In the genomic region with DNA sequence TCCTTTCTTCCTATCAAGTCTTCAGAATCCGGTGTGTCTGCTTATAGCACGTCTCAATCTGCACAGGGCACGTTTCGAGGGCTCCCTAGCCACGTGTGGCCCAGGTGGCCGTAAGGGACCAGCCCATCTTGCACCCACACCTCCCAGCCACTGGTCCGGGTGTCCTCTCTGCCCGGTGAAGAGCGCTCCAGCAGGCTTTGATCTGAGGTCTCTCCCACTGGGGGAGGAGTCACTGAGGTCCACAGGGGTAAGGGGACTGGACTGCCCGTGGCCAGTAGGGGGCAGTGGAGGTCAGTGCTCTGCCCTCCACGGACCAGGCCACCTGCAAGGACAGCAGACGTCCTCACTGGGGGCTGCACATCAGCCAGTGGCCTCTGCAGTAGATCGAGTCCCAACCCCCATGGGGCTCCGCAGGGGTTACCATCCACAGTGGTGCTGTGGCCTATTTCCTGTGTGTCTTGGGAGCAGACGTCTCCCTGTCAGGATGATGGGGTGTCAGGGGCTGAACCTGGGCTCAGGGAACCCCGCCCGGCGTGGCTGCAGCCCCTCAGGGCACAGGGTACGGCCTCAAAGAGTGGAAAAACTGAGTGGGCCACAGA, we compare ENCODE assay signal across 8 cellular contexts.
A peak's percentile ranks its signal among the peaks of the same experiment; 100 is the strongest.
DNase-seq lines count a peak whose midpoint lies in the region; ATAC-seq and TF ChIP-seq lines count a peak whose summit lies in the region.

No MANE protein-coding gene starts in this region.

- H3K27me3 ChIP-seq in GM06990 (replicated peaks; ENCODE audit: control insufficient read depth, insufficient read depth, low read length) (no peaks in the 10 kb centered on the region; the same call in 1 of the 2 replicates), esophagus squamous epithelium (peaks cover 0 to 24% (median 0%) of the 10 kb centered on the region in 4 donors)

- TF ChIP-seq CTCF in GM06990 (IDR thresholded peaks at IDR 0.05; ENCODE audit: insufficient read depth, low read length, poor library complexity, severe bottlenecking), result peak; percentile 84
- peak; percentile 59 to 82 (median 61) for TF ChIP-seq CTCF in esophagus squamous epithelium (IDR thresholded peaks at IDR 0.05)

- 36 to 67% methylated on average over 6 to 10 of the region's 19 CpGs for WGBS in esophagus squamous epithelium, 2 donors

- intact Hi-C loops in esophagus squamous epithelium (cut with DNase I), result no loop called here

- peaks cover 8% of the 10 kb centered on the region for H3K4me1 Mint-ChIP-seq in activated CD4-positive, alpha-beta T cell treated with anti-CD3 and anti-CD28 coated beads, Interleukin-2, amount 10 ng/mL, durations not matched to agents 7 days and 5 days
- H3K4me1 Mint-ChIP-seq in natural killer cell treated with Interleukin-12 subunit alpha and Interleukin-12 subunit beta and Interleukin-15 and Interleukin-18, amount 100 ng/mL, for 72 hours (ENCODE audit: low read depth in 2 of 2), result peaks cover 0 to 6% of the 10 kb centered on the region in 2 donors

- ATAC-seq in natural killer cell treated with Interleukin-12 subunit alpha and Interleukin-12 subunit beta and Interleukin-15 and Interleukin-18, amount 100 ng/mL, for 72 hours, result peak; percentile 58 to 73
- ATAC-seq in GM18868 (IDR thresholded peaks at IDR 0.05; ENCODE audit: unreplicated experiment), result no peak

- no peak overlapping the region for H3K4me3 Mint-ChIP-seq in activated CD4-positive, alpha-beta T cell treated with anti-CD3 and anti-CD28 coated beads, Interleukin-2, amount 10 ng/mL, durations not matched to agents 7 days and 5 days
- no peak overlapping the region for H3K4me3 Mint-ChIP-seq in natural killer cell treated with Interleukin-12 subunit alpha and Interleukin-12 subunit beta and Interleukin-15 and Interleukin-18, amount 100 ng/mL, for 72 hours

- H3K36me3 ChIP-seq in GM06990 (ENCODE audit: control insufficient read depth, insufficient read depth, low read length), result no peaks in the 10 kb centered on the region
- H3K36me3 ChIP-seq in esophagus squamous epithelium, result no peaks in the 10 kb centered on the region

- no peak overlapping the region for H3K27ac Mint-ChIP-seq in activated CD4-positive, alpha-beta T cell treated with anti-CD3 and anti-CD28 coated beads, Interleukin-2, amount 10 ng/mL, durations not matched to agents 7 days and 5 days
- no peak overlapping the region for H3K27ac Mint-ChIP-seq in natural killer cell treated with Interleukin-12 subunit alpha and Interleukin-12 subunit beta and Interleukin-15 and Interleukin-18, amount 100 ng/mL, for 72 hours

- no peak overlapping the region for H3K27ac ChIP-seq in esophagus squamous epithelium

- no peak for TF ChIP-seq POLR2A in esophagus squamous epithelium (IDR thresholded peaks at IDR 0.05)

- H3K4me3 ChIP-seq in GM06990 (replicated peaks; ENCODE audit: low read depth, low read length) (no peak overlapping the region), esophagus squamous epithelium (no peak overlapping the region)

- H3K36me3 Mint-ChIP-seq in activated CD4-positive, alpha-beta T cell treated with anti-CD3 and anti-CD28 coated beads, Interleukin-2, amount 10 ng/mL, durations not matched to agents 7 days and 5 days (ENCODE audit: low read depth), result no peaks in the 10 kb centered on the region
- H3K36me3 Mint-ChIP-seq in natural killer cell treated with Interleukin-12 subunit alpha and Interleukin-12 subunit beta and Interleukin-15 and Interleukin-18, amount 100 ng/mL, for 72 hours, result no peaks in the 10 kb centered on the region

- DNase-seq in A172 (ENCODE audit: low spot score) (peak; percentile 62), GM06990 (ENCODE audit: extremely low read depth, insufficient read length) (peak; percentile 48), NCI-H146 treated with DMSO at 0.1 percent for 48 hours (lab: John Stamatoyannopoulos, UW; ENCODE audit: unreplicated experiment) (peak; percentile 38), esophagus squamous epithelium (lab: John Stamatoyannopoulos, UW) (no peak), NCI-H2171 treated with DMSO at 0.1 percent for 48 hours (lab: John Stamatoyannopoulos, UW) (no peak)
- DNase-seq in activated CD4-positive, alpha-beta T cell treated with anti-CD3 and anti-CD28 coated beads, Interleukin-2, amount 10 ng/mL, durations not matched to agents 7 days and 5 days, result peak; percentile 50
- DNase-seq in natural killer cell treated with Interleukin-12 subunit alpha and Interleukin-12 subunit beta and Interleukin-15 and Interleukin-18, amount 100 ng/mL, for 72 hours (ENCODE audit: low spot score), result no peak

- CTCF ChIA-PET in activated CD4-positive, alpha-beta T cell treated with anti-CD3 and anti-CD28 coated beads, Interleukin-2, amount 10 ng/mL, durations not matched to agents 7 days and 5 days (lab: Charles Lee), result no interaction called here

- no peaks in the 10 kb centered on the region for H3K27me3 Mint-ChIP-seq in activated CD4-positive, alpha-beta T cell treated with anti-CD3 and anti-CD28 coated beads, Interleukin-2, amount 10 ng/mL, durations not matched to agents 7 days and 5 days
- H3K27me3 Mint-ChIP-seq in natural killer cell treated with Interleukin-12 subunit alpha and Interleukin-12 subunit beta and Interleukin-15 and Interleukin-18, amount 100 ng/mL, for 72 hours, result peaks cover 7 to 12% of the 10 kb centered on the region in 2 donors

- no peaks in the 10 kb centered on the region for H3K9me3 Mint-ChIP-seq in activated CD4-positive, alpha-beta T cell treated with anti-CD3 and anti-CD28 coated beads, Interleukin-2, amount 10 ng/mL, durations not matched to agents 7 days and 5 days
- H3K9me3 Mint-ChIP-seq in natural killer cell treated with Interleukin-12 subunit alpha and Interleukin-12 subunit beta and Interleukin-15 and Interleukin-18, amount 100 ng/mL, for 72 hours, result no peaks in the 10 kb centered on the region

- peaks cover 12 to 30% (median 18%) of the 10 kb centered on the region in 3 donors for H3K4me1 ChIP-seq in esophagus squamous epithelium

- POLR2A ChIA-PET in activated CD4-positive, alpha-beta T cell treated with anti-CD3 and anti-CD28 coated beads, Interleukin-2, amount 10 ng/mL, durations not matched to agents 7 days and 5 days (lab: Charles Lee), result no interaction called here

- H3K9me3 ChIP-seq in esophagus squamous epithelium, result no peaks in the 10 kb centered on the region

Comparison
In these comparisons a context has a peak if more than half of its experiments do, and no peak if none do; other contexts are left out.
1. DNase-seq: peak in A172 (single experiment), GM06990 (single experiment), NCI-H146 treated with DMSO at 0.1 percent for 48 hours (single experiment) and activated CD4-positive, alpha-beta T cell treated with anti-CD3 and anti-CD28 coated beads, Interleukin-2, amount 10 ng/mL, durations not matched to agents 7 days and 5 days (single experiment); none in esophagus squamous epithelium (single experiment), natural killer cell treated with Interleukin-12 subunit alpha and Interleukin-12 subunit beta and Interleukin-15 and Interleukin-18, amount 100 ng/mL, for 72 hours (single experiment) and NCI-H2171 treated with DMSO at 0.1 percent for 48 hours (single experiment).